7 cellular contexts compared by ENCODE assay signal in genomic region chr2:16088713-16089112, GRCh38.
"Had no signal": no experiment of that assay in that cellular context is flagged by ENCODE, and none has a peak within 500 bp of the region (broad histone marks: within the 10 kb centered on the region; RNA-seq: fewer than 3 reads in every experiment).

No MANE protein-coding gene starts in this region.

- DNase-seq: GM23248, H7, IMR-90, KG1 had no signal

- H3K4me3 ChIP-seq: GM23248, HAP-1, K562 had no signal

- H3K27ac ChIP-seq: GM23248 had no signal

- H2AFZ ChIP-seq: GM23248 had no signal

- ATAC-seq: HCT116, K562 had no signal

- H3K36me3 ChIP-seq: HAP-1 had no signal

- H3K4me1 ChIP-seq: HAP-1 had no signal
